In genomic region chr7:119377-120163, GRCh38 we compare ENCODE assay signal across 9 cellular contexts.
DNase-seq lines count a peak whose midpoint lies in the region; ATAC-seq lines count a peak whose summit lies in the region.
"Had no signal": no experiment of that assay in that cellular context is flagged by ENCODE, and none has a peak within 500 bp of the region (broad histone marks: within the 10 kb centered on the region; RNA-seq: fewer than 3 reads in every experiment).

No MANE protein-coding gene starts in this region.

- H3K27ac ChIP-seq in caudate nucleus (ENCODE audit: low read depth, low read length) (peak overlapping the region; percentile 54), skin epidermis (peak overlapping the region in 14 of 21 experiments; percentile 13 to 84 (median 44))

- in situ Hi-C loops in KBM-7 (cut with MboI; ENCODE audit: low pct_unique_long_range_greater_than_20kb, low sequenced_read_pairs) = no loop called here

- no peaks in the 10 kb centered on the region for H3K4me1 Mint-ChIP-seq in stimulated activated naive CD8-positive, alpha-beta T cell treated with anti-CD3 and anti-CD28 coated beads, Interleukin-15, amount 100 ng/mL, for 72 hours

- peaks cover 36% of the 10 kb centered on the region for H3K27me3 Mint-ChIP-seq in stimulated activated naive CD8-positive, alpha-beta T cell treated with anti-CD3 and anti-CD28 coated beads, Interleukin-15, amount 100 ng/mL, for 72 hours

- H3K4me3 Mint-ChIP-seq in stimulated activated naive CD8-positive, alpha-beta T cell treated with anti-CD3 and anti-CD28 coated beads, Interleukin-15, amount 100 ng/mL, for 72 hours = no peak overlapping the region

- DNase-seq in KBM-7 = peak; percentile 59
- no peak for DNase-seq in caudate nucleus (lab: John Stamatoyannopoulos, UW)
- peak; percentile 59 for DNase-seq in left kidney (ENCODE audit: low read depth, low spot score)
- DNase-seq in activated naive CD4-positive, alpha-beta T cell treated with anti-CD3 and anti-CD28 coated beads, Interleukin-2, amount 50 U/mL, for 72 hours (ENCODE audit: low spot score in 2 of 2) = no peak
- DNase-seq in NAMALWA (ENCODE audit: low spot score) = no peak
- no peak for DNase-seq in stimulated activated naive CD8-positive, alpha-beta T cell treated with anti-CD3 and anti-CD28 coated beads, Interleukin-15, amount 100 ng/mL, for 72 hours
- no peak for DNase-seq in NCI-H446 (lab: John Stamatoyannopoulos, UW)
- DNase-seq: stimulated activated CD4-positive, alpha-beta T cell treated with anti-CD3 and anti-CD28 coated beads, Interleukin-4, amount 100 ng/mL, for 1 hour had no signal

- H3K27ac Mint-ChIP-seq in activated naive CD4-positive, alpha-beta T cell treated with anti-CD3 and anti-CD28 coated beads, Interleukin-2, amount 50 U/mL, for 72 hours = no peak overlapping the region
- H3K27ac Mint-ChIP-seq in stimulated activated naive CD8-positive, alpha-beta T cell treated with anti-CD3 and anti-CD28 coated beads, Interleukin-15, amount 100 ng/mL, for 72 hours = no peak overlapping the region

- H3K9me3 Mint-ChIP-seq in activated naive CD4-positive, alpha-beta T cell treated with anti-CD3 and anti-CD28 coated beads, Interleukin-2, amount 50 U/mL, for 72 hours = peaks cover 2 to 3% of the 10 kb centered on the region in 2 donors
- peaks cover 0 to 2% of the 10 kb centered on the region in 2 donors for H3K9me3 Mint-ChIP-seq in stimulated activated naive CD8-positive, alpha-beta T cell treated with anti-CD3 and anti-CD28 coated beads, Interleukin-15, amount 100 ng/mL, for 72 hours

- no peak for ATAC-seq in activated naive CD4-positive, alpha-beta T cell treated with anti-CD3 and anti-CD28 coated beads, Interleukin-2, amount 50 U/mL, for 72 hours
- ATAC-seq in stimulated activated naive CD8-positive, alpha-beta T cell treated with anti-CD3 and anti-CD28 coated beads, Interleukin-15, amount 100 ng/mL, for 72 hours = no peak

- H3K36me3 Mint-ChIP-seq in activated naive CD4-positive, alpha-beta T cell treated with anti-CD3 and anti-CD28 coated beads, Interleukin-2, amount 50 U/mL, for 72 hours = no peaks in the 10 kb centered on the region

- H3K4me3 ChIP-seq in skin epidermis = no peak overlapping the region

Comparison
In these comparisons a context has a peak if more than half of its experiments do, and no peak if none do; other contexts are left out.
1. DNase-seq: peak in KBM-7 (single experiment) and left kidney (single experiment); none in caudate nucleus (0 of 61), activated naive CD4-positive, alpha-beta T cell treated with anti-CD3 and anti-CD28 coated beads, Interleukin-2, amount 50 U/mL, for 72 hours (0 of 2), NAMALWA (single experiment), stimulated activated naive CD8-positive, alpha-beta T cell treated with anti-CD3 and anti-CD28 coated beads, Interleukin-15, amount 100 ng/mL, for 72 hours (0 of 2) and NCI-H446 (0 of 2).